ENCODE assay signal across 14 cellular contexts in the genomic region with DNA sequence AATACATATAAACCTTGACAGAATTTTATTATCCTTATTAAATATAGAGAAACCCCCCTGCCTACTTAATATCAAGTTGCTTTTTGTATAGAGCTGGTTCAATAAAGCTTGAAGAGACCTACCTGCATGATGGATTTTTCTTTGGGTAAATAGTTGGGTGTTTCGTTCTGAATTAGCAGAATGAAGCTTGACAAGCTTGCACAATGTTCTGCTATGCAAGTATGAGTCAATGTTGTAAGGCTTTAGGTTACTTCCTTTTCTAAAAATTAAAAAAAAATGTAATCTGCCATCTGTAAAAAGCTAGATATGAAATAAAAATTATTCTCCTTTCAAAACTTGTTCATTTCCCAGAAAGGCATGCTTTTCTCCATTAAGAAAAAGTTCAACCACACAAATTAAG.
"Had no signal": no experiment of that assay in that cellular context is flagged by ENCODE, and none has a peak within 500 bp of the region (broad histone marks: within the 10 kb centered on the region; RNA-seq: fewer than 3 reads in every experiment).

No MANE protein-coding gene starts in this region.

- H3K27ac ChIP-seq: cardiac muscle cell, coronary artery, right lobe of liver had no signal

- H3K27me3 Mint-ChIP-seq: activated naive CD8-positive, alpha-beta T cell treated with anti-CD3 and anti-CD28 coated beads for 36 hours; naive thymus-derived CD4-positive, alpha-beta T cell had no signal

- H3K4me3 ChIP-seq: cardiac muscle cell, coronary artery, right lobe of liver had no signal

- H3K36me3 Mint-ChIP-seq: activated naive CD8-positive, alpha-beta T cell treated with anti-CD3 and anti-CD28 coated beads for 36 hours; naive thymus-derived CD4-positive, alpha-beta T cell had no signal

- H3K9me3 ChIP-seq: right lobe of liver had no signal

- H3K27ac Mint-ChIP-seq: activated naive CD8-positive, alpha-beta T cell treated with anti-CD3 and anti-CD28 coated beads for 36 hours; naive thymus-derived CD4-positive, alpha-beta T cell had no signal

- H3K4me1 ChIP-seq: right lobe of liver had no signal

- H3K36me3 ChIP-seq: cardiac muscle cell, right lobe of liver had no signal

- H3K4me1 Mint-ChIP-seq: activated naive CD8-positive, alpha-beta T cell treated with anti-CD3 and anti-CD28 coated beads for 36 hours; naive thymus-derived CD4-positive, alpha-beta T cell had no signal

- H3K4me3 Mint-ChIP-seq: activated naive CD8-positive, alpha-beta T cell treated with anti-CD3 and anti-CD28 coated beads for 36 hours; naive thymus-derived CD4-positive, alpha-beta T cell had no signal

- DNase-seq: activated CD4-positive, alpha-beta T cell treated with anti-CD3 and anti-CD28 coated beads for 1 hour; activated CD4-positive, alpha-beta T cell treated with anti-CD3 and anti-CD28 coated beads, Interleukin-2, amount 50 U/mL, for 48 hours; activated gamma-delta T cell; activated naive CD8-positive, alpha-beta T cell treated with anti-CD3 and anti-CD28 coated beads for 36 hours; activated T-cell treated with anti-CD3 and anti-CD28 coated beads, Interleukin-2, amount 50 U/mL, for 48 hours; aorta; effector CD8-positive, alpha-beta T cell; mammary epithelial cell; naive thymus-derived CD4-positive, alpha-beta T cell; right lobe of liver; stimulated activated CD4-positive, alpha-beta T cell treated with anti-CD3 and anti-CD28 coated beads, Interleukin-2, amount 100 ng/mL, for 24 hours; stimulated activated naive CD4-positive, alpha-beta T cell had no signal

- H3K27me3 ChIP-seq: cardiac muscle cell, right lobe of liver had no signal
